Comparison of ENCODE assay signal across 16 cellular contexts in genomic region chr6:38185752-38186151, GRCh38.
DNase-seq lines count a peak whose midpoint lies in the region; ATAC-seq and TF ChIP-seq lines count a peak whose summit lies in the region.
"Had no signal": no experiment of that assay in that cellular context is flagged by ENCODE, and none has a peak within 500 bp of the region (broad histone marks: within the 10 kb centered on the region; RNA-seq: fewer than 3 reads in every experiment).

No MANE protein-coding gene starts in this region.

- peaks cover 10% of the 10 kb centered on the region for H3K4me1 Mint-ChIP-seq in stimulated activated effector memory CD8-positive, alpha-beta T cell treated with anti-CD3 and anti-CD28 coated beads, Interleukin-12 subunit alpha, Interleukin-12 subunit beta, amount 100 ng/mL, for 72 hours
- no peaks in the 10 kb centered on the region for H3K4me1 Mint-ChIP-seq in activated naive CD4-positive, alpha-beta T cell treated with anti-CD3 and anti-CD28 coated beads for 36 hours (ENCODE audit: low read depth)
- H3K4me1 Mint-ChIP-seq: CD14-positive monocyte had no signal

- CTCF ChIA-PET in activated naive CD4-positive, alpha-beta T cell treated with anti-CD3 and anti-CD28 coated beads for 36 hours (lab: Charles Lee), result no interaction called here

- H3K9me3 ChIP-seq in WERI-Rb-1 (ENCODE audit: severe bottlenecking), result no peaks in the 10 kb centered on the region
- H3K9me3 ChIP-seq: Caco-2 had no signal

- no peaks in the 10 kb centered on the region for H3K36me3 Mint-ChIP-seq in stimulated activated effector memory CD8-positive, alpha-beta T cell treated with anti-CD3 and anti-CD28 coated beads, Interleukin-12 subunit alpha, Interleukin-12 subunit beta, amount 100 ng/mL, for 72 hours
- H3K36me3 Mint-ChIP-seq in activated naive CD4-positive, alpha-beta T cell treated with anti-CD3 and anti-CD28 coated beads for 36 hours (ENCODE audit: low read depth), result peaks cover 2% of the 10 kb centered on the region

- H3K9me3 Mint-ChIP-seq in stimulated activated effector memory CD8-positive, alpha-beta T cell treated with anti-CD3 and anti-CD28 coated beads, Interleukin-12 subunit alpha, Interleukin-12 subunit beta, amount 100 ng/mL, for 72 hours, result no peaks in the 10 kb centered on the region
- H3K9me3 Mint-ChIP-seq in activated naive CD4-positive, alpha-beta T cell treated with anti-CD3 and anti-CD28 coated beads for 36 hours, result no peaks in the 10 kb centered on the region
- H3K9me3 Mint-ChIP-seq: CD14-positive monocyte; CD8-positive, alpha-beta memory T cell; H9 had no signal

- H3K4me3 ChIP-seq in WERI-Rb-1 (ENCODE audit: low read depth, low read length), result no peak overlapping the region
- H3K4me3 ChIP-seq: GM12878 had no signal

- no peak overlapping the region for H3K4me3 Mint-ChIP-seq in stimulated activated effector memory CD8-positive, alpha-beta T cell treated with anti-CD3 and anti-CD28 coated beads, Interleukin-12 subunit alpha, Interleukin-12 subunit beta, amount 100 ng/mL, for 72 hours
- H3K4me3 Mint-ChIP-seq in activated naive CD4-positive, alpha-beta T cell treated with anti-CD3 and anti-CD28 coated beads for 36 hours, result no peak overlapping the region
- H3K4me3 Mint-ChIP-seq: CD14-positive monocyte; CD8-positive, alpha-beta memory T cell; H9 had no signal

- intact Hi-C loops in activated naive CD4-positive, alpha-beta T cell treated with anti-CD3 and anti-CD28 coated beads for 36 hours (cut with micrococcal nuclease), result no loop called here

- no peaks in the 10 kb centered on the region for H3K27me3 ChIP-seq in WERI-Rb-1 (ENCODE audit: insufficient read depth, low read depth, severe bottlenecking)

- no peaks in the 10 kb centered on the region for H3K27me3 Mint-ChIP-seq in activated naive CD4-positive, alpha-beta T cell treated with anti-CD3 and anti-CD28 coated beads for 36 hours (ENCODE audit: low read depth)

- DNase-seq in activated CD8-positive, alpha-beta memory T cell treated with anti-CD3 and anti-CD28 coated beads for 24 hours, result peak; percentile 26
- no peak for DNase-seq in activated CD8-positive, alpha-beta memory T cell treated with anti-CD3 and anti-CD28 coated beads, Interleukin-2, amount 50 U/mL, for 4 hours
- DNase-seq in WERI-Rb-1, result peak; percentile 4
- DNase-seq in mesenteric fat pad (ENCODE audit: low spot score), result peak; percentile 57
- no peak for DNase-seq in cortex of kidney (lab: John Stamatoyannopoulos, UW)
- no peak for DNase-seq in stimulated activated effector memory CD8-positive, alpha-beta T cell treated with anti-CD3 and anti-CD28 coated beads, Interleukin-12 subunit alpha, Interleukin-12 subunit beta, amount 100 ng/mL, for 72 hours (ENCODE audit: low spot score in 2 of 2)
- no peak for DNase-seq in activated naive CD4-positive, alpha-beta T cell treated with anti-CD3 and anti-CD28 coated beads for 36 hours
- DNase-seq: Caco-2; CD8-positive, alpha-beta memory T cell; DMS 273 treated with DMSO at 0.1 percent for 48 hours; DMS79; GOT3; H9 had no signal

- TF ChIP-seq CTCF in WERI-Rb-1 (IDR thresholded peaks at IDR 0.05; ENCODE audit: low read depth, low read length), result no peak

- H3K36me3 ChIP-seq in WERI-Rb-1, result no peaks in the 10 kb centered on the region

- no peak for ATAC-seq in stimulated activated effector memory CD8-positive, alpha-beta T cell treated with anti-CD3 and anti-CD28 coated beads, Interleukin-12 subunit alpha, Interleukin-12 subunit beta, amount 100 ng/mL, for 72 hours
- ATAC-seq: GM12878 had no signal

- no peak overlapping the region for H3K27ac Mint-ChIP-seq in stimulated activated effector memory CD8-positive, alpha-beta T cell treated with anti-CD3 and anti-CD28 coated beads, Interleukin-12 subunit alpha, Interleukin-12 subunit beta, amount 100 ng/mL, for 72 hours
- no peak overlapping the region for H3K27ac Mint-ChIP-seq in activated naive CD4-positive, alpha-beta T cell treated with anti-CD3 and anti-CD28 coated beads for 36 hours
- H3K27ac Mint-ChIP-seq: H9 had no signal

- H3K27ac ChIP-seq in WERI-Rb-1, result no peak overlapping the region
- H3K27ac ChIP-seq: 22Rv1 had no signal

Comparison
In these comparisons a context has a peak if more than half of its experiments do, and no peak if none do; other contexts are left out.
1. DNase-seq: peak in activated CD8-positive, alpha-beta memory T cell treated with anti-CD3 and anti-CD28 coated beads for 24 hours (single experiment), WERI-Rb-1 (single experiment) and mesenteric fat pad (single experiment); none in activated CD8-positive, alpha-beta memory T cell treated with anti-CD3 and anti-CD28 coated beads, Interleukin-2, amount 50 U/mL, for 4 hours (single experiment), cortex of kidney (single experiment), stimulated activated effector memory CD8-positive, alpha-beta T cell treated with anti-CD3 and anti-CD28 coated beads, Interleukin-12 subunit alpha, Interleukin-12 subunit beta, amount 100 ng/mL, for 72 hours (0 of 2) and activated naive CD4-positive, alpha-beta T cell treated with anti-CD3 and anti-CD28 coated beads for 36 hours (single experiment).